ENCODE assay signal across 13 cellular contexts in genomic region chr1:1333551-1334241, GRCh38. TPM values are rescaled to one million over a fixed set of nuclear protein-coding genes. Genes with fewer than 3 reads are reported as not detected.
A peak's percentile ranks its signal among the peaks of the same experiment; 100 is the strongest.
DNase-seq lines count a peak whose midpoint lies in the region; ATAC-seq and TF ChIP-seq lines count a peak whose summit lies in the region.
"Had no signal": no experiment of that assay in that cellular context is flagged by ENCODE, and none has a peak within 500 bp of the region (broad histone marks: within the 10 kb centered on the region; RNA-seq: fewer than 3 reads in every experiment).

No MANE protein-coding gene starts in this region.

- H3K36me3 Mint-ChIP-seq in activated CD4-positive, alpha-beta T cell treated with anti-CD3 and anti-CD28 coated beads, Interleukin-2, amount 10 ng/mL, durations not matched to agents 7 days and 5 days (ENCODE audit: low read depth) = no peaks in the 10 kb centered on the region
- H3K36me3 Mint-ChIP-seq: WTC11 had no signal

- CTCF ChIA-PET in activated CD4-positive, alpha-beta T cell treated with anti-CD3 and anti-CD28 coated beads, Interleukin-2, amount 10 ng/mL, durations not matched to agents 7 days and 5 days (lab: Charles Lee) = no interaction called here

- no peak overlapping the region for H3K27ac Mint-ChIP-seq in activated CD4-positive, alpha-beta T cell treated with anti-CD3 and anti-CD28 coated beads, Interleukin-2, amount 10 ng/mL, durations not matched to agents 7 days and 5 days
- H3K27ac Mint-ChIP-seq: HFFc6; T-helper 1 cell treated with Interleukin-12 subunit alpha and Interleukin-12 subunit beta and Interleukin-4 antibody, amounts not matched to agents 30 μg/mL and 1 μg/mL, for 36 hours; WTC11 had no signal

- no peak for TF ChIP-seq EP300 in gastroesophageal sphincter (IDR thresholded peaks at IDR 0.05)

- no peaks in the 10 kb centered on the region for H3K27me3 ChIP-seq in H7 (ENCODE audit: control insufficient read depth, insufficient read depth, low read length)
- no peaks in the 10 kb centered on the region for H3K27me3 ChIP-seq in gastroesophageal sphincter
- H3K27me3 ChIP-seq: spleen had no signal

- H3K36me3 ChIP-seq in H7 (replicated peaks; ENCODE audit: control insufficient read depth, insufficient read depth, low read length) = no peaks in the 10 kb centered on the region; the same call in 1 of the 2 replicates
- peaks cover 0 to 39% of the 10 kb centered on the region in 2 donors for H3K36me3 ChIP-seq in gastroesophageal sphincter

- H3K4me3 Mint-ChIP-seq in activated CD4-positive, alpha-beta T cell treated with anti-CD3 and anti-CD28 coated beads, Interleukin-2, amount 10 ng/mL, durations not matched to agents 7 days and 5 days = no peak overlapping the region
- H3K4me3 Mint-ChIP-seq: HFFc6; T-helper 1 cell treated with Interleukin-12 subunit alpha and Interleukin-12 subunit beta and Interleukin-4 antibody, amounts not matched to agents 30 μg/mL and 1 μg/mL, for 36 hours; WTC11 had no signal

- no peaks in the 10 kb centered on the region for H3K9me3 ChIP-seq in gastroesophageal sphincter
- H3K9me3 ChIP-seq: spleen had no signal

- POLR2A ChIA-PET in activated CD4-positive, alpha-beta T cell treated with anti-CD3 and anti-CD28 coated beads, Interleukin-2, amount 10 ng/mL, durations not matched to agents 7 days and 5 days (lab: Charles Lee) = no interaction called here

- H3K4me3 ChIP-seq in H7 (ENCODE audit: insufficient read depth, low read depth, low read length) (no peak overlapping the region), gastroesophageal sphincter (no peak overlapping the region)
- H3K4me3 ChIP-seq: spleen had no signal

- 93 to 100% methylated on average over 1 to 6 of the region's 36 CpGs for WGBS in gastroesophageal sphincter (ENCODE audit: low coverage in 1 of 2), 2 donors

- no peaks in the 10 kb centered on the region for H3K9me3 Mint-ChIP-seq in activated CD4-positive, alpha-beta T cell treated with anti-CD3 and anti-CD28 coated beads, Interleukin-2, amount 10 ng/mL, durations not matched to agents 7 days and 5 days
- H3K9me3 Mint-ChIP-seq: T-helper 1 cell treated with Interleukin-12 subunit alpha and Interleukin-12 subunit beta and Interleukin-4 antibody, amounts not matched to agents 30 μg/mL and 1 μg/mL, for 36 hours had no signal

- H3K4me1 Mint-ChIP-seq in activated CD4-positive, alpha-beta T cell treated with anti-CD3 and anti-CD28 coated beads, Interleukin-2, amount 10 ng/mL, durations not matched to agents 7 days and 5 days = no peaks in the 10 kb centered on the region
- H3K4me1 Mint-ChIP-seq: WTC11 had no signal

- peak; percentile 68 for DNase-seq in H7
- no peak for DNase-seq in activated CD4-positive, alpha-beta T cell treated with anti-CD3 and anti-CD28 coated beads, Interleukin-2, amount 10 ng/mL, durations not matched to agents 7 days and 5 days
- DNase-seq: central memory CD4-positive, alpha-beta T cell; effector CD8-positive, alpha-beta T cell; GDM1; HFFc6; NCI-H2107; spleen; stimulated activated naive CD8-positive, alpha-beta T cell treated with anti-CD3 and anti-CD28 coated beads, Interleukin-15, Interleukin-2, amounts not matched to agents 100 U/mL and 50 U/mL, for 24 hours had no signal

- no peaks in the 10 kb centered on the region for H3K27me3 Mint-ChIP-seq in activated CD4-positive, alpha-beta T cell treated with anti-CD3 and anti-CD28 coated beads, Interleukin-2, amount 10 ng/mL, durations not matched to agents 7 days and 5 days

- TF ChIP-seq CTCF in gastroesophageal sphincter (IDR thresholded peaks at IDR 0.05) = no peak

- H3K4me1 ChIP-seq in gastroesophageal sphincter = peaks cover 0 to 17% (median 7%) of the 10 kb centered on the region in 3 donors

- TF ChIP-seq POLR2A in gastroesophageal sphincter (IDR thresholded peaks at IDR 0.05) = no peak

- no peak overlapping the region for H3K27ac ChIP-seq in gastroesophageal sphincter
- H3K27ac ChIP-seq: spleen had no signal

- ATAC-seq in gastroesophageal sphincter = peak; percentile 14
- ATAC-seq in GM19351 (IDR thresholded peaks at IDR 0.05; ENCODE audit: unreplicated experiment) = no peak
- ATAC-seq: stimulated activated naive CD8-positive, alpha-beta T cell treated with anti-CD3 and anti-CD28 coated beads, Interleukin-15, Interleukin-2, amounts not matched to agents 100 U/mL and 50 U/mL, for 24 hours; WTC11 had no signal

RNA-seq across cellular contexts. Expression of gene TAS1R3, which starts 2.6 kb away (rescaled TPM):
- 0.14 TPM in 1 of 2 replicates, not detected in the other for total RNA-seq in H7 (2014; rRNA removed; shearing (Covaris generic))
- under 1 TPM in 3 of 4 donors, not detected in 1; 0.12 to 0.54 (median 0.40) TPM for total RNA-seq in gastroesophageal sphincter
- total RNA-seq in activated CD4-positive, alpha-beta T cell treated with anti-CD3 and anti-CD28 coated beads, Interleukin-2, amount 10 ng/mL, durations not matched to agents 7 days and 5 days = 1 to 10 TPM; 3.1 to 3.7 TPM

RNA-seq across cellular contexts. Expression of gene CPTP, which starts 9.1 kb away (rescaled TPM):
- total RNA-seq in H7 (2014; rRNA removed; shearing (Covaris generic)) = 25.0 and 27.7 TPM in 2 replicates
- 10 to 100 TPM; 10.4 to 42.7 (median 30.1) TPM for total RNA-seq in gastroesophageal sphincter
- total RNA-seq in activated CD4-positive, alpha-beta T cell treated with anti-CD3 and anti-CD28 coated beads, Interleukin-2, amount 10 ng/mL, durations not matched to agents 7 days and 5 days = 10 to 100 TPM; 25.2 to 27.6 TPM

RNA-seq across cellular contexts. Expression of gene INTS11, which starts 9.2 kb away (rescaled TPM):
- total RNA-seq in H7 (2014; rRNA removed; shearing (Covaris generic)) = 169 and 189 TPM in 2 replicates
- 100 to 1,000 TPM in 1 of 4 donors, 10 to 100 TPM in 3; 62.0 to 119 (median 96.4) TPM for total RNA-seq in gastroesophageal sphincter
- 100 to 1,000 TPM; 123 to 126 TPM for total RNA-seq in activated CD4-positive, alpha-beta T cell treated with anti-CD3 and anti-CD28 coated beads, Interleukin-2, amount 10 ng/mL, durations not matched to agents 7 days and 5 days

RNA-seq across cellular contexts. Expression of gene DVL1, which starts 15.5 kb away (rescaled TPM):
- 189 and 191 TPM in 2 replicates for total RNA-seq in H7 (2014; rRNA removed; shearing (Covaris generic))
- total RNA-seq in gastroesophageal sphincter = 100 to 1,000 TPM in 1 of 4 donors, 10 to 100 TPM in 3; 84.4 to 174 (median 88.9) TPM
- total RNA-seq in activated CD4-positive, alpha-beta T cell treated with anti-CD3 and anti-CD28 coated beads, Interleukin-2, amount 10 ng/mL, durations not matched to agents 7 days and 5 days = 10 to 100 TPM; 33.0 to 34.0 TPM

RNA-seq across cellular contexts. Expression of gene MXRA8, which starts 24.7 kb away (rescaled TPM):
- total RNA-seq in H7 (2014; rRNA removed; shearing (Covaris generic)) = 54.2 and 80.1 TPM in 2 replicates
- 100 to 1,000 TPM in 1 of 4 donors, 10 to 100 TPM in 3; 69.8 to 105 (median 85.4) TPM for total RNA-seq in gastroesophageal sphincter
- total RNA-seq in activated CD4-positive, alpha-beta T cell treated with anti-CD3 and anti-CD28 coated beads, Interleukin-2, amount 10 ng/mL, durations not matched to agents 7 days and 5 days = under 1 TPM; 0.15 to 0.30 TPM
